ENCODE assay signal across 8 cellular contexts in genomic region chr10:59622320-59622901, GRCh38.
DNase-seq lines count a peak whose midpoint lies in the region; ATAC-seq and TF ChIP-seq lines count a peak whose summit lies in the region.

No MANE protein-coding gene starts in this region.

- H3K4me1 Mint-ChIP-seq in GM23338 = peaks cover 16% of the 10 kb centered on the region
- H3K4me1 Mint-ChIP-seq in activated CD8-positive, alpha-beta T cell treated with anti-CD3 and anti-CD28 coated beads, Interleukin-2, amount 10 ng/mL, durations not matched to agents 7 days and 5 days (ENCODE audit: low read depth) = no peaks in the 10 kb centered on the region

- H3K27ac Mint-ChIP-seq in GM23338 = no peak overlapping the region
- no peak overlapping the region for H3K27ac Mint-ChIP-seq in activated CD8-positive, alpha-beta T cell treated with anti-CD3 and anti-CD28 coated beads, Interleukin-2, amount 10 ng/mL, durations not matched to agents 7 days and 5 days

- peak; percentile 57 for ATAC-seq in GM23338
- ATAC-seq in activated CD8-positive, alpha-beta T cell treated with anti-CD3 and anti-CD28 coated beads, Interleukin-2, amount 10 ng/mL, durations not matched to agents 7 days and 5 days = no peak
- ATAC-seq in HG03039 (IDR thresholded peaks at IDR 0.05; ENCODE audit: unreplicated experiment) = no peak
- no peak for ATAC-seq in HG02798 (IDR thresholded peaks at IDR 0.05; ENCODE audit: poor library complexity, unreplicated experiment)

- H3K27me3 ChIP-seq in GM23338 (ENCODE audit: insufficient read depth) (no peaks in the 10 kb centered on the region), ovary (no peaks in the 10 kb centered on the region)

- no peaks in the 10 kb centered on the region for H3K9me3 ChIP-seq in ovary

- no peaks in the 10 kb centered on the region for H3K36me3 Mint-ChIP-seq in GM23338 (ENCODE audit: low read depth)
- H3K36me3 Mint-ChIP-seq in activated CD8-positive, alpha-beta T cell treated with anti-CD3 and anti-CD28 coated beads, Interleukin-2, amount 10 ng/mL, durations not matched to agents 7 days and 5 days (ENCODE audit: low read depth) = no peaks in the 10 kb centered on the region

- H3K4me2 ChIP-seq in GM23338 = no peak overlapping the region

- H3K79me2 ChIP-seq in GM23338 (replicated peaks; ENCODE audit: insufficient read depth) = no peaks in the 10 kb centered on the region

- WGBS in ovary, 3 donors = 64 to 69% (median 66%) methylated on average over 13 of the region's 13 CpGs

- H3K4me1 ChIP-seq in GM23338 (ENCODE audit: insufficient read depth) = peaks cover 9% of the 10 kb centered on the region
- H3K4me1 ChIP-seq in ovary (ENCODE audit: insufficient read depth) = peaks cover 2% of the 10 kb centered on the region

- CTCF ChIA-PET in activated CD8-positive, alpha-beta T cell treated with anti-CD3 and anti-CD28 coated beads, Interleukin-2, amount 10 ng/mL, durations not matched to agents 7 days and 5 days (lab: Charles Lee) = interaction anchor here (0.7 to 5.8 kb wide), 14 partner anchors 10 to 1091 kb away, joined by 3 to 50 read pairs (median 4); partner anchors contain the start of gene SLC16A9

- no peaks in the 10 kb centered on the region for H3K9me2 ChIP-seq in GM23338 (ENCODE audit: insufficient read depth)

- H3K4me3 Mint-ChIP-seq in GM23338 = no peak overlapping the region
- H3K4me3 Mint-ChIP-seq in activated CD8-positive, alpha-beta T cell treated with anti-CD3 and anti-CD28 coated beads, Interleukin-2, amount 10 ng/mL, durations not matched to agents 7 days and 5 days = no peak overlapping the region

- no peak overlapping the region for H2AFZ ChIP-seq in GM23338

- H3F3A ChIP-seq in GM23338 (replicated peaks; ENCODE audit: low read depth) = no peaks in the 10 kb centered on the region

- H3K4me3 ChIP-seq in GM23338 = no peak overlapping the region
- no peak overlapping the region for H3K4me3 ChIP-seq in ovary

- TF ChIP-seq CTCF in GM23338 (conservative IDR thresholded peaks at IDR 0.05; ENCODE audit: low read depth in 2 of 2) (peak; percentile 71 to 75), ovary (IDR thresholded peaks at IDR 0.05) (peak; percentile 36 to 52 (median 45))

- no peaks in the 10 kb centered on the region for H3K36me3 ChIP-seq in GM23338 (ENCODE audit: insufficient read depth)
- no peaks in the 10 kb centered on the region for H3K36me3 ChIP-seq in ovary

- POLR2A ChIA-PET in activated CD8-positive, alpha-beta T cell treated with anti-CD3 and anti-CD28 coated beads, Interleukin-2, amount 10 ng/mL, durations not matched to agents 7 days and 5 days (lab: Charles Lee) = interaction anchor here (0.8 kb wide), 1 partner anchor 400 kb away, joined by 4 read pairs; no protein-coding TSS in a partner anchor

- H4K20me1 ChIP-seq in GM23338 (replicated peaks; ENCODE audit: insufficient read depth) = no peaks in the 10 kb centered on the region

- H3K27ac ChIP-seq in GM23338 (ENCODE audit: low read depth) (no peak overlapping the region), ovary (no peak overlapping the region)

- intact Hi-C loops in ovary (cut with DNase I) = loop anchor here in 2 of 4 donors (10.0 kb wide), 4 partner anchors 182 to 582 kb away; partner anchors contain the start of gene CCDC6 (in 1 of the 2)

- no peak for TF ChIP-seq EP300 in ovary (IDR thresholded peaks at IDR 0.05)

- no peaks in the 10 kb centered on the region for H3K9me3 Mint-ChIP-seq in GM23338
- H3K9me3 Mint-ChIP-seq in activated CD8-positive, alpha-beta T cell treated with anti-CD3 and anti-CD28 coated beads, Interleukin-2, amount 10 ng/mL, durations not matched to agents 7 days and 5 days (ENCODE audit: insufficient read depth) = no peaks in the 10 kb centered on the region

- peaks cover 2% of the 10 kb centered on the region for H3K27me3 Mint-ChIP-seq in GM23338 (ENCODE audit: insufficient read depth, low read depth, poor library complexity)
- peaks cover 8% of the 10 kb centered on the region for H3K27me3 Mint-ChIP-seq in activated CD8-positive, alpha-beta T cell treated with anti-CD3 and anti-CD28 coated beads, Interleukin-2, amount 10 ng/mL, durations not matched to agents 7 days and 5 days (ENCODE audit: low read depth)

- peak; percentile 63 for DNase-seq in Ammon's horn (ENCODE audit: low spot score)
- DNase-seq in GM23338 (ENCODE audit: low spot score) = peak; percentile 88
- DNase-seq in NCI-H2227 treated with DMSO at 0.1 percent for 48 hours (lab: John Stamatoyannopoulos, UW) = peak; percentile 30
- peak; percentile 33 for DNase-seq in activated CD8-positive, alpha-beta T cell treated with anti-CD3 and anti-CD28 coated beads, Interleukin-2, amount 10 ng/mL, durations not matched to agents 7 days and 5 days
- DNase-seq in glomerular endothelial cell (ENCODE audit: extremely low read depth, low read depth, low spot score) = peak; percentile 66
- peak in 4 of 5 donors; percentile 41 to 54 (median 54) for DNase-seq in ovary

- no peak for TF ChIP-seq POLR2A in ovary (IDR thresholded peaks at IDR 0.05)

TF ChIP-seq in GM23338, 12 proteins besides CTCF, POLR2A, EP300 and RAD21 (continues in another document):
- TF ChIP-seq ETS1 (IDR thresholded peaks at IDR 0.05) (no peak), NANOG (IDR thresholded peaks at IDR 0.05; ENCODE audit: borderline replicate concordance) (no peak), POLR2AphosphoS5 (IDR thresholded peaks at IDR 0.05; ENCODE audit: low read depth) (no peak)
- TF ChIP-seq, protein P1, sequence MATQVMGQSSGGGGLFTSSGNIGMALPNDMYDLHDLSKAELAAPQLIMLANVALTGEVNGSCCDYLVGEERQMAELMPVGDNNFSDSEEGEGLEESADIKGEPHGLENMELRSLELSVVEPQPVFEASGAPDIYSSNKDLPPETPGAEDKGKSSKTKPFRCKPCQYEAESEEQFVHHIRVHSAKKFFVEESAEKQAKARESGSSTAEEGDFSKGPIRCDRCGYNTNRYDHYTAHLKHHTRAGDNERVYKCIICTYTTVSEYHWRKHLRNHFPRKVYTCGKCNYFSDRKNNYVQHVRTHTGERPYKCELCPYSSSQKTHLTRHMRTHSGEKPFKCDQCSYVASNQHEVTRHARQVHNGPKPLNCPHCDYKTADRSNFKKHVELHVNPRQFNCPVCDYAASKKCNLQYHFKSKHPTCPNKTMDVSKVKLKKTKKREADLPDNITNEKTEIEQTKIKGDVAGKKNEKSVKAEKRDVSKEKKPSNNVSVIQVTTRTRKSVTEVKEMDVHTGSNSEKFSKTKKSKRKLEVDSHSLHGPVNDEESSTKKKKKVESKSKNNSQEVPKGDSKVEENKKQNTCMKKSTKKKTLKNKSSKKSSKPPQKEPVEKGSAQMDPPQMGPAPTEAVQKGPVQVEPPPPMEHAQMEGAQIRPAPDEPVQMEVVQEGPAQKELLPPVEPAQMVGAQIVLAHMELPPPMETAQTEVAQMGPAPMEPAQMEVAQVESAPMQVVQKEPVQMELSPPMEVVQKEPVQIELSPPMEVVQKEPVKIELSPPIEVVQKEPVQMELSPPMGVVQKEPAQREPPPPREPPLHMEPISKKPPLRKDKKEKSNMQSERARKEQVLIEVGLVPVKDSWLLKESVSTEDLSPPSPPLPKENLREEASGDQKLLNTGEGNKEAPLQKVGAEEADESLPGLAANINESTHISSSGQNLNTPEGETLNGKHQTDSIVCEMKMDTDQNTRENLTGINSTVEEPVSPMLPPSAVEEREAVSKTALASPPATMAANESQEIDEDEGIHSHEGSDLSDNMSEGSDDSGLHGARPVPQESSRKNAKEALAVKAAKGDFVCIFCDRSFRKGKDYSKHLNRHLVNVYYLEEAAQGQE (IDR thresholded peaks at IDR 0.05; ENCODE audit: unreplicated experiment) = no peak

Comparison
In these comparisons a context has a peak if more than half of its experiments do, and no peak if none do; other contexts are left out.
1. DNase-seq: peak in every context shown above with its lines; median percentile 88 in GM23338; 66 in glomerular endothelial cell; 63 in Ammon's horn; 54 in ovary; 33 in activated CD8-positive, alpha-beta T cell treated with anti-CD3 and anti-CD28 coated beads, Interleukin-2, amount 10 ng/mL, durations not matched to agents 7 days and 5 days; 30 in NCI-H2227 treated with DMSO at 0.1 percent for 48 hours.